Comparison of ENCODE assay signal across 27 cellular contexts in the genomic region with DNA sequence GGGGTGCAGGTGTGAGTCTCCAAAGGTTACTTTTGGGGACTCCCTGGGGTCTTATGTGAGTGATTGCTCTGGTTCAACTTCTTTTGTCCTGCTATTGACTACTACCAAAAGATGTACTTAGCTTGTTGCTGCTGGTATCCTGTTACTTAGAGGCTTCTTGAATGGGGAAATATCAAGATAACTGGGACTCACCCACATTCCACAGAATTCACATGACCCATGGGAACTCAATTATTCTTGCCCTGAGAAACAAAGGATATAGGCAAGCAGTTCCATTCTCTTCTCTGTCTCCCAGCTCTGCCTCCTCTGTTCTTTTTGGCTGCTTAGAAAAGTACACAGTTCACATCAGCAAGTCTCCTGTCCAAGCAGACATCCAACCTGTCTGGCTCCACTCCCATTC.
A peak's percentile ranks its signal among the peaks of the same experiment; 100 is the strongest.
DNase-seq lines count a peak whose midpoint lies in the region; ATAC-seq and TF ChIP-seq lines count a peak whose summit lies in the region.
"Had no signal": no experiment of that assay in that cellular context is flagged by ENCODE, and none has a peak within 500 bp of the region (broad histone marks: within the 10 kb centered on the region; RNA-seq: fewer than 3 reads in every experiment).

No MANE protein-coding gene starts in this region.

- H3K4me3 Mint-ChIP-seq in HFFc6: no peak overlapping the region
- H3K4me3 Mint-ChIP-seq: activated CD4-positive, alpha-beta memory T cell treated with anti-CD3 and anti-CD28 coated beads, Interleukin-2, amount 10 ng/mL, durations not matched to agents 7 days and 5 days; activated naive CD8-positive, alpha-beta T cell treated with anti-CD3 and anti-CD28 coated beads for 36 hours; IgD-negative memory B cell; memory B cell; stimulated activated naive B cell treated with anti-CD40 and anti-IgM and Interleukin-4, amounts not matched to agents 10 μg/mL and 1 μg/mL and 100 μg/mL, for 72 hours had no signal

- peak; percentile 3 for DNase-seq in AG08395 (ENCODE audit: low spot score)
- DNase-seq in HFFc6: peak; percentile 16
- DNase-seq in epithelial cell of esophagus (ENCODE audit: low read depth): peak; percentile 13
- peak; percentile 33 for DNase-seq in mucosa of gallbladder (ENCODE audit: low spot score)
- DNase-seq in GDM1 (lab: John Stamatoyannopoulos, UW): no peak
- no peak for DNase-seq in NCI-H524 (lab: John Stamatoyannopoulos, UW)
- DNase-seq in NCI-H524 treated with DMSO at 0.1 percent for 48 hours (lab: John Stamatoyannopoulos, UW): no peak
- DNase-seq: activated CD4-positive, alpha-beta memory T cell treated with anti-CD3 and anti-CD28 coated beads, Interleukin-2, amount 10 ng/mL, durations not matched to agents 7 days and 5 days; activated CD4-positive, CD25-positive, alpha-beta regulatory T cell treated with anti-CD3 and anti-CD28 coated beads, Interleukin-2, amount 50 U/mL, for 72 hours; activated naive CD8-positive, alpha-beta T cell treated with anti-CD3 and anti-CD28 coated beads for 36 hours; C1 segment of cervical spinal cord; Calu3; kidney; NCI-H1417 treated with DMSO at 0.1 percent for 48 hours; NCI-H446 treated with DMSO at 0.1 percent for 48 hours; nucleus accumbens; retina; stimulated activated CD4-positive, alpha-beta T cell treated with anti-CD3 and anti-CD28 coated beads, Interleukin-12 subunit alpha, Interleukin-12 subunit beta, amount 100 ng/mL, for 4 hours; stimulated activated CD4-positive, alpha-beta T cell treated with anti-CD3 and anti-CD28 coated beads, Interleukin-4, amount 100 ng/mL, for 24 hours; stimulated activated naive B cell treated with anti-CD40 and anti-IgM and Interleukin-4, amounts not matched to agents 10 μg/mL and 1 μg/mL and 100 μg/mL, for 72 hours had no signal

- no peak overlapping the region for H3K27ac Mint-ChIP-seq in HFFc6
- H3K27ac Mint-ChIP-seq: activated CD4-positive, alpha-beta memory T cell treated with anti-CD3 and anti-CD28 coated beads, Interleukin-2, amount 10 ng/mL, durations not matched to agents 7 days and 5 days; activated naive CD8-positive, alpha-beta T cell treated with anti-CD3 and anti-CD28 coated beads for 36 hours; IgD-negative memory B cell; memory B cell; stimulated activated naive B cell treated with anti-CD40 and anti-IgM and Interleukin-4, amounts not matched to agents 10 μg/mL and 1 μg/mL and 100 μg/mL, for 72 hours had no signal

- TF ChIP-seq CTCF in HFFc6 (IDR thresholded peaks at IDR 0.05) (no peak), epithelial cell of esophagus (IDR thresholded peaks at IDR 0.05; ENCODE audit: insufficient read depth, low read depth, low read length, missing control alignments) (no peak)

- no peak overlapping the region for H3K4me3 ChIP-seq in epithelial cell of esophagus (ENCODE audit: low read length)
- H3K4me3 ChIP-seq: SJSA1, suprapubic skin had no signal

- peaks cover 16% of the 10 kb centered on the region for H3K4me1 Mint-ChIP-seq in HFFc6 (ENCODE audit: low read depth)
- H3K4me1 Mint-ChIP-seq: activated CD4-positive, alpha-beta memory T cell treated with anti-CD3 and anti-CD28 coated beads, Interleukin-2, amount 10 ng/mL, durations not matched to agents 7 days and 5 days; IgD-negative memory B cell; memory B cell; stimulated activated naive B cell treated with anti-CD40 and anti-IgM and Interleukin-4, amounts not matched to agents 10 μg/mL and 1 μg/mL and 100 μg/mL, for 72 hours had no signal

- H3K36me3 Mint-ChIP-seq in HFFc6 (ENCODE audit: low read depth): no peaks in the 10 kb centered on the region; the same call in 1 of the 2 replicates
- H3K36me3 Mint-ChIP-seq: activated naive CD8-positive, alpha-beta T cell treated with anti-CD3 and anti-CD28 coated beads for 36 hours; memory B cell; stimulated activated naive B cell treated with anti-CD40 and anti-IgM and Interleukin-4, amounts not matched to agents 10 μg/mL and 1 μg/mL and 100 μg/mL, for 72 hours had no signal

- peaks cover 4% of the 10 kb centered on the region; the same call in 1 of the 2 replicates for H3K27me3 Mint-ChIP-seq in HFFc6 (ENCODE audit: insufficient read depth)

- no peaks in the 10 kb centered on the region for H3K9me3 Mint-ChIP-seq in HFFc6
- H3K9me3 Mint-ChIP-seq: activated CD4-positive, alpha-beta memory T cell treated with anti-CD3 and anti-CD28 coated beads, Interleukin-2, amount 10 ng/mL, durations not matched to agents 7 days and 5 days; activated naive CD8-positive, alpha-beta T cell treated with anti-CD3 and anti-CD28 coated beads for 36 hours; IgD-negative memory B cell; memory B cell; stimulated activated naive B cell treated with anti-CD40 and anti-IgM and Interleukin-4, amounts not matched to agents 10 μg/mL and 1 μg/mL and 100 μg/mL, for 72 hours had no signal

- ATAC-seq in HG02759 (IDR thresholded peaks at IDR 0.05; ENCODE audit: unreplicated experiment): no peak
- ATAC-seq: esophagus mucosa; HCT116; stimulated activated naive B cell treated with anti-CD40 and anti-IgM and Interleukin-4, amounts not matched to agents 10 μg/mL and 1 μg/mL and 100 μg/mL, for 72 hours had no signal

Comparison
In these comparisons a context has a peak if more than half of its experiments do, and no peak if none do; other contexts are left out.
1. DNase-seq: peak in AG08395 (single experiment), HFFc6 (single experiment), epithelial cell of esophagus (single experiment) and mucosa of gallbladder (single experiment); none in GDM1 (single experiment), NCI-H524 (0 of 2) and NCI-H524 treated with DMSO at 0.1 percent for 48 hours (single experiment).